Comparison of ENCODE assay signal across 9 cellular contexts in the genomic region with DNA sequence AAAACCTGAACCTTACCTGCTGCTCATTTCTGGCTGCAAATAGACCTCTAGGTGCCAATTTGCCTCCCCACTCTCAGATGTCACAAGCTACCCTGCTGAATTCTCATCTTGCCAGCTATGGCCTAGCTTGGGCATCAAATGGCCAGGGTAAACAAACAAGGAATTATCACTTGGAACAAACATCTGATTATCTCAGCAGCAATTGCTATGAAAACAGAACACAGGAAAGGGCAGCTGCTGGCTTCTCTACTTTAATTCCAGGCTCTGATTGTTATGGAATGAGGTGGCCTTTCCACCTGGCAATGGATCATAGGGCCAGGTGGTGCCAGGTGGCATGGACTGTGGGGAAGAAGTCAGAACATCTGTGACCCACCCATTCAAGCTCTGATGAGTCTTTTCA.
"Had no signal": no experiment of that assay in that cellular context is flagged by ENCODE, and none has a peak within 500 bp of the region (broad histone marks: within the 10 kb centered on the region; RNA-seq: fewer than 3 reads in every experiment).

No MANE protein-coding gene starts in this region.

- DNase-seq: activated CD4-positive, alpha-beta T cell treated with anti-CD3 and anti-CD28 coated beads for 36 hours; activated CD4-positive, alpha-beta T cell treated with anti-CD3 and anti-CD28 coated beads, Interleukin-2, amount 50 U/mL, for 48 hours; activated T-cell treated with anti-CD3 and anti-CD28 coated beads for 4 hours; effector memory CD8-positive, alpha-beta T cell; immature natural killer cell; kidney glomerular epithelial cell; sigmoid colon; stimulated activated CD4-positive, alpha-beta T cell treated with anti-CD3 and anti-CD28 coated beads, Interleukin-4, amount 100 ng/mL, for 4 hours; upper lobe of right lung had no signal
